11 cellular contexts compared by ENCODE assay signal in the genomic region with DNA sequence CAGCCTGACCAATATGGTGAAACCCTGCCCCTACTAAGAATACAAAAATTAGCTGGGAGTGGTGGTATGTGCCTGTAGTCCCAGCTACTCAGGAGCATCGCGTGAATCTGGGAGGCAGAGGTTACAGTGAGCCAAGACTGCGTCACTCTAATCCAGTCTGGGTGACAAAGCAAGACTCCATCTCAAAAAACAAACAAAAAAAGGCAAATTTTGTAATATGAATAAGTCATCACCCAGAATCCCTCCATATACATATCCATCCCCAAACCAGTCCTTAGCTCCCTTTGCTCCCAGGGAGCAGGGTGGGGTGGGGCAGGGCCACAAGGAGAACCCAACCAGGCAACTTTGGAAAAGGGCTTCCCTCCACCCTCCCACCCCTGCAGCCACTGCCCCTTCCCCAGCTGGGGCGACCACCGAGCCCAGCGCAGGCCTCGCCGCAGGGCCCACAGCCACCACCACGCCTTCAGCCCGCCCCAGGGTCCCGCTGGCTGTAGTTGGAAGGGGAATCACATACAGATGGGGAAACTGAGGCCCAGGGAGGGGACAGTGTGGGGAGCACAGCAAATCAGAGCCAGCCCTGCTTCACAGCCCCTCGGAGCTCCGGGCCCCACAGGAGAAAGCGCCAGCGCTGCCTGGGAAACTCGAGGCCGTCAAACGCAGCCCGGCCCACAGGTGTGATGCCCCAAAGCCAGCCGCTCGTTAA. TPM values are rescaled to one million over a fixed set of nuclear protein-coding genes. Genes with fewer than 3 reads are reported as not detected.
DNase-seq lines count a peak whose midpoint lies in the region; ATAC-seq and TF ChIP-seq lines count a peak whose summit lies in the region.
"Had no signal": no experiment of that assay in that cellular context is flagged by ENCODE, and none has a peak within 500 bp of the region (broad histone marks: within the 10 kb centered on the region; RNA-seq: fewer than 3 reads in every experiment).

No MANE protein-coding gene starts in this region.

- H3K36me3 Mint-ChIP-seq in activated naive CD4-positive, alpha-beta T cell treated with anti-CD3 and anti-CD28 coated beads for 36 hours (ENCODE audit: low read depth): peaks cover 31% of the 10 kb centered on the region
- peaks cover 57% of the 10 kb centered on the region for H3K36me3 Mint-ChIP-seq in activated T-helper 2 cell treated with anti-CD3 and anti-CD28 coated beads, Interferon-gamma antibody, Interleukin-2, Interleukin-4, amounts not matched to agents 10 μg/mL and 5 μg/mL and 100 μg/mL, durations not matched to agents 14 hours and 24 hours and 36 hours (ENCODE audit: low read depth)

- peaks cover 0 to 97% (median 49%) of the 10 kb centered on the region in 3 donors for H3K4me1 ChIP-seq in gastroesophageal sphincter
- peaks cover 0 to 64% of the 10 kb centered on the region in 2 donors for H3K4me1 ChIP-seq in thyroid gland
- H3K4me1 ChIP-seq: testis had no signal

- peak overlapping the region; percentile 100 for H3K27ac Mint-ChIP-seq in activated naive CD4-positive, alpha-beta T cell treated with anti-CD3 and anti-CD28 coated beads for 36 hours
- peak overlapping the region; percentile 35 for H3K27ac Mint-ChIP-seq in activated T-helper 2 cell treated with anti-CD3 and anti-CD28 coated beads, Interferon-gamma antibody, Interleukin-2, Interleukin-4, amounts not matched to agents 10 μg/mL and 5 μg/mL and 100 μg/mL, durations not matched to agents 14 hours and 24 hours and 36 hours

- peaks cover 73% of the 10 kb centered on the region for H3K4me1 Mint-ChIP-seq in activated naive CD4-positive, alpha-beta T cell treated with anti-CD3 and anti-CD28 coated beads for 36 hours (ENCODE audit: low read depth)
- H3K4me1 Mint-ChIP-seq in activated T-helper 2 cell treated with anti-CD3 and anti-CD28 coated beads, Interferon-gamma antibody, Interleukin-2, Interleukin-4, amounts not matched to agents 10 μg/mL and 5 μg/mL and 100 μg/mL, durations not matched to agents 14 hours and 24 hours and 36 hours (ENCODE audit: low read depth): peaks cover 39% of the 10 kb centered on the region

- H3K27me3 Mint-ChIP-seq in activated naive CD4-positive, alpha-beta T cell treated with anti-CD3 and anti-CD28 coated beads for 36 hours (ENCODE audit: low read depth): no peaks in the 10 kb centered on the region
- H3K27me3 Mint-ChIP-seq in activated T-helper 2 cell treated with anti-CD3 and anti-CD28 coated beads, Interferon-gamma antibody, Interleukin-2, Interleukin-4, amounts not matched to agents 10 μg/mL and 5 μg/mL and 100 μg/mL, durations not matched to agents 14 hours and 24 hours and 36 hours (ENCODE audit: low read depth): no peaks in the 10 kb centered on the region

- WGBS in gastroesophageal sphincter (ENCODE audit: low coverage in 1 of 2), 2 donors: 57 to 86% methylated on average over 3 to 5 of the region's 21 CpGs
- 83 to 93% methylated on average over 18 to 21 of the region's 21 CpGs for WGBS in thyroid gland, 2 donors

- H3K27ac ChIP-seq in gastroesophageal sphincter (peak overlapping the region in 3 of 4 donors; percentile 84 to 100 (median 94)), thyroid gland (peak overlapping the region in 2 of 3 donors; percentile 61 to 89)

- ATAC-seq in gastroesophageal sphincter (no peak), HG02759 (IDR thresholded peaks at IDR 0.05; ENCODE audit: unreplicated experiment) (no peak)

- CTCF ChIA-PET in activated naive CD4-positive, alpha-beta T cell treated with anti-CD3 and anti-CD28 coated beads for 36 hours (lab: Charles Lee): interaction anchor here (2.5 to 2.7 kb wide), 2 partner anchors 50 to 54 kb away, joined by 9 to 11 read pairs; no protein-coding TSS in a partner anchor

- peak overlapping the region; percentile 80 for H3K4me3 Mint-ChIP-seq in activated naive CD4-positive, alpha-beta T cell treated with anti-CD3 and anti-CD28 coated beads for 36 hours
- H3K4me3 Mint-ChIP-seq in activated T-helper 2 cell treated with anti-CD3 and anti-CD28 coated beads, Interferon-gamma antibody, Interleukin-2, Interleukin-4, amounts not matched to agents 10 μg/mL and 5 μg/mL and 100 μg/mL, durations not matched to agents 14 hours and 24 hours and 36 hours (ENCODE audit: low read depth): peak overlapping the region; percentile 67

- no peak for TF ChIP-seq CTCF in gastroesophageal sphincter (IDR thresholded peaks at IDR 0.05)
- TF ChIP-seq CTCF in thyroid gland (IDR thresholded peaks at IDR 0.05): no peak

- H3K36me3 ChIP-seq in gastroesophageal sphincter (peaks cover 0 to 56% of the 10 kb centered on the region in 2 donors), thyroid gland (no peaks in the 10 kb centered on the region)

- intact Hi-C loops in activated naive CD4-positive, alpha-beta T cell treated with anti-CD3 and anti-CD28 coated beads for 36 hours (cut with micrococcal nuclease): loop anchor here (1.0 to 5.0 kb wide), 4 partner anchors 8 to 631 kb away; a partner anchor contains a TSS
- intact Hi-C loops in activated T-helper 2 cell treated with anti-CD3 and anti-CD28 coated beads, Interferon-gamma antibody, Interleukin-2, Interleukin-4, amounts not matched to agents 10 μg/mL and 5 μg/mL and 100 μg/mL, durations not matched to agents 14 hours and 24 hours and 36 hours (cut with micrococcal nuclease): loop anchor here (2.0 to 10.0 kb wide), 3 partner anchors 55 to 497 kb away; a partner anchor contains a TSS
- intact Hi-C loops in thyroid gland (cut with DNase I): no loop called here

- no peak for TF ChIP-seq EP300 in gastroesophageal sphincter (IDR thresholded peaks at IDR 0.05)

- no peaks in the 10 kb centered on the region for H3K27me3 ChIP-seq in gastroesophageal sphincter
- no peaks in the 10 kb centered on the region for H3K27me3 ChIP-seq in thyroid gland
- H3K27me3 ChIP-seq: testis had no signal

- TF ChIP-seq POLR2A in gastroesophageal sphincter (IDR thresholded peaks at IDR 0.05) (no peak), thyroid gland (IDR thresholded peaks at IDR 0.05) (no peak)

- H3K4me3 ChIP-seq in gastroesophageal sphincter (peak overlapping the region in 1 of 2 donors; percentile 10), thyroid gland (replicated peaks in 1 of 3) (no peak overlapping the region)
- H3K4me3 ChIP-seq: testis had no signal

- no peaks in the 10 kb centered on the region for H3K9me3 Mint-ChIP-seq in activated naive CD4-positive, alpha-beta T cell treated with anti-CD3 and anti-CD28 coated beads for 36 hours
- H3K9me3 Mint-ChIP-seq in activated T-helper 2 cell treated with anti-CD3 and anti-CD28 coated beads, Interferon-gamma antibody, Interleukin-2, Interleukin-4, amounts not matched to agents 10 μg/mL and 5 μg/mL and 100 μg/mL, durations not matched to agents 14 hours and 24 hours and 36 hours: no peaks in the 10 kb centered on the region

- H3K9me3 ChIP-seq in gastroesophageal sphincter: no peaks in the 10 kb centered on the region
- H3K9me3 ChIP-seq in thyroid gland: no peaks in the 10 kb centered on the region
- H3K9me3 ChIP-seq: testis had no signal

- DNase-seq in activated naive CD4-positive, alpha-beta T cell treated with anti-CD3 and anti-CD28 coated beads for 36 hours: no peak
- DNase-seq in activated naive CD4-positive, alpha-beta T cell treated with anti-CD3 and anti-CD28 coated beads, Interleukin-2, amount 50 U/mL, for 16 hours: no peak
- no peak for DNase-seq in activated T-helper 2 cell treated with anti-CD3 and anti-CD28 coated beads, Interferon-gamma antibody, Interleukin-2, Interleukin-4, amounts not matched to agents 10 μg/mL and 5 μg/mL and 100 μg/mL, durations not matched to agents 14 hours and 24 hours and 36 hours (ENCODE audit: low spot score)
- DNase-seq in thyroid gland: no peak
- no peak for DNase-seq in NCI-H2196 treated with DMSO at 0.1 percent for 48 hours (lab: John Stamatoyannopoulos, UW; ENCODE audit: unreplicated experiment)
- no peak for DNase-seq in AML-193 (lab: John Stamatoyannopoulos, UW)
- DNase-seq: hippocampal formation, NCI-H2029 treated with DMSO at 0.1 percent for 48 hours, testis had no signal

RNA-seq across cellular contexts. Expression of a gene that starts 7.8 kb away (rescaled TPM):
- 10 to 100 TPM; 71.4 to 80.2 TPM for total RNA-seq in activated naive CD4-positive, alpha-beta T cell treated with anti-CD3 and anti-CD28 coated beads for 36 hours
- total RNA-seq in activated T-helper 2 cell treated with anti-CD3 and anti-CD28 coated beads, Interferon-gamma antibody, Interleukin-2, Interleukin-4, amounts not matched to agents 10 μg/mL and 5 μg/mL and 100 μg/mL, durations not matched to agents 14 hours and 24 hours and 36 hours: 81.3 and 83.8 TPM in 2 replicates
- total RNA-seq in gastroesophageal sphincter (10 to 100 TPM; 31.1 to 72.1 (median 44.0) TPM), thyroid gland (10 to 100 TPM; 19.6 to 35.4 (median 23.2) TPM)

RNA-seq across cellular contexts. Expression of a gene that starts 55.2 kb away (rescaled TPM):
- total RNA-seq in activated naive CD4-positive, alpha-beta T cell treated with anti-CD3 and anti-CD28 coated beads for 36 hours: 10 to 100 TPM; 44.1 to 47.3 TPM
- total RNA-seq in activated T-helper 2 cell treated with anti-CD3 and anti-CD28 coated beads, Interferon-gamma antibody, Interleukin-2, Interleukin-4, amounts not matched to agents 10 μg/mL and 5 μg/mL and 100 μg/mL, durations not matched to agents 14 hours and 24 hours and 36 hours: 74.5 and 77.5 TPM in 2 replicates
- total RNA-seq in gastroesophageal sphincter (10 to 100 TPM; 35.5 to 71.0 (median 50.5) TPM), thyroid gland (10 to 100 TPM; 47.7 to 73.8 (median 62.5) TPM)
